In the genomic region with DNA sequence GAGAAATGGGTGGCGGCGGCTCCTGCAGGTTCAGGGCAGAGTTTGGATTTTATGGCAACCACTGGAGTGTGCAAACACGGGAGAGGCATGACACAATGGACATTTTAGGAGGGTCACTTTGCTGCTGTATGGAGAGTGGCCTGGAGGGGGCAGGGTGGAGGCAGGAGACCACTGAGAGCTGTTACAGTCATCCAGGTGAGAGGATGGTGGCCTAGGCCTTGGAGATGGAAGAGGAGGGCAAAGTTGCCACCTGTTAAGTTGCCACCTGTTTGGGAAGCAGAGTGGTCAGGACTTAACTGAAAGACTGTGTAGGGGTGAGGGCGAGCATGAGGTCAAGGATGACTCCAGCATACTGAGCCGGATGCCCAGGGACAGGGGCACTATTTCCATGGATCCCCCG, we compare ENCODE assay signal across 8 cellular contexts. TPM values are rescaled to one million over a fixed set of nuclear protein-coding genes. Genes with fewer than 3 reads are reported as not detected.
DNase-seq lines count a peak whose midpoint lies in the region; TF ChIP-seq lines count a peak whose summit lies in the region.

No MANE protein-coding gene starts in this region.

- H3K4me3 ChIP-seq in foreskin fibroblast (ENCODE audit: low read depth in 1 of 2, low read length in 2 of 2) = no peak overlapping the region
- H3K4me3 ChIP-seq in ovary = no peak overlapping the region

- intact Hi-C loops in ovary (cut with DNase I) = loop anchor here in 1 of 4 donors (5.0 kb wide), 1 partner anchor 37 kb away; the partner anchor contains the start of gene POLD4

- no peak for TF ChIP-seq POLR2A in ovary (IDR thresholded peaks at IDR 0.05)

- no peaks in the 10 kb centered on the region for H3K36me3 ChIP-seq in ovary

- H3K27me3 ChIP-seq in ovary = no peaks in the 10 kb centered on the region

- 58 to 69% (median 65%) methylated on average over 6 of the region's 6 CpGs for WGBS in ovary, 3 donors

- TF ChIP-seq CTCF in GM12872 (IDR thresholded peaks at IDR 0.05; ENCODE audit: insufficient read depth, low read depth, low read length) (peak; percentile 84), foreskin fibroblast (IDR thresholded peaks at IDR 0.05; ENCODE audit: low read depth, low read length) (peak; percentile 64), ovary (IDR thresholded peaks at IDR 0.05) (peak in 1 of 3 donors; percentile 17)

- no peaks in the 10 kb centered on the region for H3K9me3 ChIP-seq in ovary

- no peak for TF ChIP-seq EP300 in ovary (IDR thresholded peaks at IDR 0.05)

- H3K27ac ChIP-seq in ovary = no peak overlapping the region

- DNase-seq in NCI-H526 (lab: John Stamatoyannopoulos, UW) (peak; percentile 22 to 74), activated T-cell treated with anti-CD3 and anti-CD28 coated beads for 4 hours (peak; percentile 56), foreskin fibroblast (peak in 1 of 2 donors; percentile 52), ovary (no peak), putamen (ENCODE audit: low spot score) (no peak), C1 segment of cervical spinal cord (lab: John Stamatoyannopoulos, UW) (no peak)
- peak; percentile 58 for DNase-seq in stimulated activated CD4-positive, alpha-beta T cell treated with anti-CD3 and anti-CD28 coated beads, Interleukin-4, amount 100 ng/mL, for 24 hours

- peaks cover 3% of the 10 kb centered on the region for H3K4me1 ChIP-seq in ovary (ENCODE audit: insufficient read depth)

RNA-seq across cellular contexts. Expression of gene RAD9A, which starts 2.3 kb away (rescaled TPM):
- 10 to 100 TPM; 13.9 to 51.7 (median 23.5) TPM for total RNA-seq in ovary
- polyA plus RNA-seq in ovary = 10 to 100 TPM in 1 of 2 donors, 1 to 10 TPM in 1; 3.1 to 20.3 TPM

RNA-seq across cellular contexts. Expression of gene PPP1CA, which starts 12.2 kb away (rescaled TPM):
- 10 to 100 TPM; 32.2 to 86.9 (median 55.5) TPM for total RNA-seq in ovary
- polyA plus RNA-seq in ovary = 10 to 100 TPM; 43.7 to 54.9 TPM

RNA-seq across cellular contexts. Expression of gene TBC1D10C, which starts 14.4 kb away (rescaled TPM):
- 1 to 10 TPM in 3 of 7 donors, under 1 TPM in 4; 0.15 to 2.0 (median 1.00) TPM for total RNA-seq in ovary
- 1 to 10 TPM in 1 of 2 donors, under 1 TPM in 1; 0.32 to 1.6 TPM for polyA plus RNA-seq in ovary

RNA-seq across cellular contexts. Expression of gene CLCF1, which starts 16.1 kb away (rescaled TPM):
- 10 to 100 TPM in 1 of 7 donors, 1 to 10 TPM in 6; 3.4 to 22.9 (median 5.0) TPM for total RNA-seq in ovary
- 1 to 10 TPM; 2.5 to 9.6 TPM for polyA plus RNA-seq in ovary

RNA-seq across cellular contexts. Expression of gene CARNS1, which starts 26.0 kb away (rescaled TPM):
- total RNA-seq in ovary = 10 to 100 TPM in 1 of 7 donors, 1 to 10 TPM in 1, under 1 TPM in 5; 0.12 to 13.2 (median 0.66) TPM
- under 1 TPM; 0.45 to 0.58 TPM for polyA plus RNA-seq in ovary

Comparison
In these comparisons a context has a peak if more than half of its experiments do, and no peak if none do; other contexts are left out.
1. DNase-seq: peak in NCI-H526 (2 of 2), activated T-cell treated with anti-CD3 and anti-CD28 coated beads for 4 hours (single experiment) and stimulated activated CD4-positive, alpha-beta T cell treated with anti-CD3 and anti-CD28 coated beads, Interleukin-4, amount 100 ng/mL, for 24 hours (single experiment); none in ovary (0 of 5), putamen (single experiment) and C1 segment of cervical spinal cord (0 of 14).